In the genomic region with DNA sequence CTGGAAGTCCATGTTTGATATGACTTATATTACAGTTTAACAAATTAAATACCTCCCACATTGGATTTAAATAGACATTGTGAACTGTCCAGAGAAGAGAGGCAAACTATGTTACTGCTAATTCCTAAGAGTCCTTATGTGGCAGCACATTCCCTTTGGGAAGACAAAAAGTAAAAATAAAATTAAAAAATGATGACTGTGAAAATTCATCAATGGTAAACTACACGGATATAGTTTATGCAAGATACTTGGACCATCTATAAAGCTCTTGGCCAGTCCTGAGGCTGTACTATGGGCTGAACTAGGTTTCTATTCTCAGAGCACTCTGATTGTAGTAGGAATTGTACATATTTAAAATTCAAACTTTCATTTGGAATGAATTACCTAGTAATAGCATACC, we compare ENCODE assay signal across 34 cellular contexts.
"Had no signal": no experiment of that assay in that cellular context is flagged by ENCODE, and none has a peak within 500 bp of the region (broad histone marks: within the 10 kb centered on the region; RNA-seq: fewer than 3 reads in every experiment).

No MANE protein-coding gene starts in this region.

- H3K36me3 ChIP-seq: WERI-Rb-1 had no signal

- H3K36me3 Mint-ChIP-seq: activated CD4-positive, alpha-beta memory T cell treated with anti-CD3 and anti-CD28 coated beads for 36 hours; activated CD8-positive, alpha-beta memory T cell treated with anti-CD3 and anti-CD28 coated beads, Interleukin-2, amount 10 ng/mL, durations not matched to agents 7 days and 5 days; WTC11 had no signal

- H3K4me3 Mint-ChIP-seq: activated B cell treated with CpG ODN at 0.5 μM for 24 hours; activated CD4-positive, alpha-beta memory T cell treated with anti-CD3 and anti-CD28 coated beads for 36 hours; activated CD4-positive, alpha-beta memory T cell treated with anti-CD3 and anti-CD28 coated beads, Interleukin-2, amount 10 ng/mL, durations not matched to agents 7 days and 5 days; activated CD4-positive, alpha-beta T cell treated with anti-CD3 and anti-CD28 coated beads for 36 hours; activated CD4-positive, alpha-beta T cell treated with anti-CD3 and anti-CD28 coated beads, Interleukin-2, amount 10 ng/mL, durations not matched to agents 24 days and 14 days; activated CD4-positive, alpha-beta T cell treated with anti-CD3 and anti-CD28 coated beads, Interleukin-2, amount 10 ng/mL, durations not matched to agents 7 days and 5 days; activated CD8-positive, alpha-beta memory T cell treated with anti-CD3 and anti-CD28 coated beads, Interleukin-2, amount 10 ng/mL, durations not matched to agents 7 days and 5 days; activated CD8-positive, alpha-beta T cell treated with anti-CD3 and anti-CD28 coated beads for 36 hours; activated CD8-positive, alpha-beta T cell treated with anti-CD3 and anti-CD28 coated beads, Interleukin-2, amount 10 ng/mL, durations not matched to agents 7 days and 5 days; T-helper 1 cell treated with Interleukin-12 subunit alpha and Interleukin-12 subunit beta and Interleukin-4 antibody, amounts not matched to agents 30 μg/mL and 1 μg/mL, for 36 hours; T-helper 17 cell; T-helper 2 cell treated with Interferon-gamma antibody and Interleukin-4, amounts not matched to agents 5 μg/mL and 100 μg/mL, for 36 hours; WTC11 had no signal

- DNase-seq: activated B cell treated with CpG ODN at 0.5 μM for 24 hours; activated CD4-positive, alpha-beta memory T cell treated with anti-CD3 and anti-CD28 coated beads for 36 hours; activated CD4-positive, alpha-beta memory T cell treated with anti-CD3 and anti-CD28 coated beads, Interleukin-2, amount 10 ng/mL, durations not matched to agents 7 days and 5 days; activated CD4-positive, alpha-beta T cell treated with anti-CD3 and anti-CD28 coated beads for 1 hour; activated CD4-positive, alpha-beta T cell treated with anti-CD3 and anti-CD28 coated beads for 36 hours; activated CD4-positive, alpha-beta T cell treated with anti-CD3 and anti-CD28 coated beads for 4 hours; activated CD4-positive, alpha-beta T cell treated with anti-CD3 and anti-CD28 coated beads for 48 hours; activated CD4-positive, alpha-beta T cell treated with anti-CD3 and anti-CD28 coated beads, Interleukin-2, amount 10 ng/mL, durations not matched to agents 24 days and 14 days; activated CD4-positive, alpha-beta T cell treated with anti-CD3 and anti-CD28 coated beads, Interleukin-2, amount 10 ng/mL, durations not matched to agents 7 days and 5 days; activated CD4-positive, alpha-beta T cell treated with anti-CD3 and anti-CD28 coated beads, Interleukin-2, amount 50 U/mL, for 1 hour; activated CD4-positive, alpha-beta T cell treated with anti-CD3 and anti-CD28 coated beads, Interleukin-2, amount 50 U/mL, for 4 hours; activated CD4-positive, alpha-beta T cell treated with anti-CD3 and anti-CD28 coated beads, Interleukin-2, amount 50 U/mL, for 48 hours; activated CD4-positive, CD25-positive, alpha-beta regulatory T cell; activated CD4-positive, CD25-positive, alpha-beta regulatory T cell treated with anti-CD3 and anti-CD28 coated beads, Interleukin-2, amount 50 U/mL, for 72 hours; activated CD8-positive, alpha-beta memory T cell treated with anti-CD3 and anti-CD28 coated beads for 24 hours; activated CD8-positive, alpha-beta memory T cell treated with anti-CD3 and anti-CD28 coated beads, Interleukin-2, amount 10 ng/mL, durations not matched to agents 7 days and 5 days; activated CD8-positive, alpha-beta memory T cell treated with anti-CD3 and anti-CD28 coated beads, Interleukin-2, amount 50 U/mL, for 4 hours; activated CD8-positive, alpha-beta memory T cell treated with anti-CD3 and anti-CD28 coated beads, Interleukin-2, amount 50 U/mL, for 48 hours; activated CD8-positive, alpha-beta T cell treated with anti-CD3 and anti-CD28 coated beads for 36 hours; activated CD8-positive, alpha-beta T cell treated with anti-CD3 and anti-CD28 coated beads, Interleukin-2, amount 10 ng/mL, durations not matched to agents 7 days and 5 days; activated T-cell treated with anti-CD3 and anti-CD28 coated beads for 4 hours; activated T-cell treated with anti-CD3 and anti-CD28 coated beads, Interleukin-2, amount 50 U/mL, for 1 hour; T-helper 1 cell; T-helper 17 cell; T-helper 2 cell; T-helper 9 cell; T1000; WERI-Rb-1 had no signal

- ATAC-seq: activated CD4-positive, alpha-beta T cell treated with anti-CD3 and anti-CD28 coated beads for 36 hours; activated CD4-positive, CD25-positive, alpha-beta regulatory T cell treated with anti-CD3 and anti-CD28 coated beads, Interleukin-2, amount 50 U/mL, for 24 hours; activated CD8-positive, alpha-beta memory T cell treated with anti-CD3 and anti-CD28 coated beads, Interleukin-2, amount 10 ng/mL, durations not matched to agents 7 days and 5 days; activated CD8-positive, alpha-beta T cell treated with anti-CD3 and anti-CD28 coated beads for 36 hours; activated CD8-positive, alpha-beta T cell treated with anti-CD3 and anti-CD28 coated beads, Interleukin-2, amount 10 ng/mL, durations not matched to agents 7 days and 5 days; T-helper 17 cell; WTC11 had no signal

- FAIRE-seq: TTC549 had no signal

- H3K27ac ChIP-seq: VCaP, WERI-Rb-1 had no signal

- H3K27ac Mint-ChIP-seq: activated B cell treated with CpG ODN at 0.5 μM for 24 hours; activated CD4-positive, alpha-beta memory T cell treated with anti-CD3 and anti-CD28 coated beads for 36 hours; activated CD4-positive, alpha-beta memory T cell treated with anti-CD3 and anti-CD28 coated beads, Interleukin-2, amount 10 ng/mL, durations not matched to agents 7 days and 5 days; activated CD4-positive, alpha-beta T cell treated with anti-CD3 and anti-CD28 coated beads for 36 hours; activated CD4-positive, alpha-beta T cell treated with anti-CD3 and anti-CD28 coated beads, Interleukin-2, amount 10 ng/mL, durations not matched to agents 24 days and 14 days; activated CD4-positive, alpha-beta T cell treated with anti-CD3 and anti-CD28 coated beads, Interleukin-2, amount 10 ng/mL, durations not matched to agents 7 days and 5 days; activated CD8-positive, alpha-beta memory T cell treated with anti-CD3 and anti-CD28 coated beads, Interleukin-2, amount 10 ng/mL, durations not matched to agents 7 days and 5 days; activated CD8-positive, alpha-beta T cell treated with anti-CD3 and anti-CD28 coated beads for 36 hours; activated CD8-positive, alpha-beta T cell treated with anti-CD3 and anti-CD28 coated beads, Interleukin-2, amount 10 ng/mL, durations not matched to agents 7 days and 5 days; T-helper 1 cell treated with Interleukin-12 subunit alpha and Interleukin-12 subunit beta and Interleukin-4 antibody, amounts not matched to agents 30 μg/mL and 1 μg/mL, for 36 hours; T-helper 17 cell; T-helper 2 cell treated with Interferon-gamma antibody and Interleukin-4, amounts not matched to agents 5 μg/mL and 100 μg/mL, for 36 hours; WTC11 had no signal

- H3K27me3 Mint-ChIP-seq: activated CD4-positive, alpha-beta memory T cell treated with anti-CD3 and anti-CD28 coated beads for 36 hours; activated CD4-positive, alpha-beta memory T cell treated with anti-CD3 and anti-CD28 coated beads, Interleukin-2, amount 10 ng/mL, durations not matched to agents 7 days and 5 days; activated CD4-positive, alpha-beta T cell treated with anti-CD3 and anti-CD28 coated beads for 36 hours; activated CD4-positive, alpha-beta T cell treated with anti-CD3 and anti-CD28 coated beads, Interleukin-2, amount 10 ng/mL, durations not matched to agents 24 days and 14 days; activated CD4-positive, alpha-beta T cell treated with anti-CD3 and anti-CD28 coated beads, Interleukin-2, amount 10 ng/mL, durations not matched to agents 7 days and 5 days; activated CD8-positive, alpha-beta memory T cell treated with anti-CD3 and anti-CD28 coated beads, Interleukin-2, amount 10 ng/mL, durations not matched to agents 7 days and 5 days; activated CD8-positive, alpha-beta T cell treated with anti-CD3 and anti-CD28 coated beads for 36 hours; T-helper 17 cell had no signal

- H3K9me3 Mint-ChIP-seq: activated B cell treated with CpG ODN at 0.5 μM for 24 hours; activated CD4-positive, alpha-beta memory T cell treated with anti-CD3 and anti-CD28 coated beads for 36 hours; activated CD4-positive, alpha-beta memory T cell treated with anti-CD3 and anti-CD28 coated beads, Interleukin-2, amount 10 ng/mL, durations not matched to agents 7 days and 5 days; activated CD4-positive, alpha-beta T cell treated with anti-CD3 and anti-CD28 coated beads, Interleukin-2, amount 10 ng/mL, durations not matched to agents 24 days and 14 days; activated CD4-positive, alpha-beta T cell treated with anti-CD3 and anti-CD28 coated beads, Interleukin-2, amount 10 ng/mL, durations not matched to agents 7 days and 5 days; activated CD8-positive, alpha-beta T cell treated with anti-CD3 and anti-CD28 coated beads for 36 hours; T-helper 1 cell treated with Interleukin-12 subunit alpha and Interleukin-12 subunit beta and Interleukin-4 antibody, amounts not matched to agents 30 μg/mL and 1 μg/mL, for 36 hours; T-helper 2 cell treated with Interferon-gamma antibody and Interleukin-4, amounts not matched to agents 5 μg/mL and 100 μg/mL, for 36 hours had no signal

- H3K4me1 Mint-ChIP-seq: activated B cell treated with CpG ODN at 0.5 μM for 24 hours; activated CD4-positive, alpha-beta memory T cell treated with anti-CD3 and anti-CD28 coated beads, Interleukin-2, amount 10 ng/mL, durations not matched to agents 7 days and 5 days; activated CD4-positive, alpha-beta T cell treated with anti-CD3 and anti-CD28 coated beads for 36 hours; activated CD4-positive, alpha-beta T cell treated with anti-CD3 and anti-CD28 coated beads, Interleukin-2, amount 10 ng/mL, durations not matched to agents 24 days and 14 days; activated CD4-positive, alpha-beta T cell treated with anti-CD3 and anti-CD28 coated beads, Interleukin-2, amount 10 ng/mL, durations not matched to agents 7 days and 5 days; activated CD8-positive, alpha-beta memory T cell treated with anti-CD3 and anti-CD28 coated beads, Interleukin-2, amount 10 ng/mL, durations not matched to agents 7 days and 5 days; T-helper 17 cell; WTC11 had no signal
